8 cellular contexts compared by ENCODE assay signal in genomic region chr12:132955094-132955932, GRCh38. TPM values are rescaled to one million over a fixed set of nuclear protein-coding genes. Genes with fewer than 3 reads are reported as not detected.
A peak's percentile ranks its signal among the peaks of the same experiment; 100 is the strongest.
DNase-seq lines count a peak whose midpoint lies in the region; ATAC-seq, FAIRE-seq and TF ChIP-seq lines count a peak whose summit lies in the region.

No MANE protein-coding gene starts in this region.

- H3K27me3 ChIP-seq in A673 (replicated peaks; ENCODE audit: insufficient read depth, low read depth, low read length, poor library complexity) (no peaks in the 10 kb centered on the region), GM12878 (replicated peaks in 1 of 2; ENCODE audit: control insufficient read depth in 2 of 2, insufficient read depth in 2 of 2, low read length in 1 of 2) (no peaks in the 10 kb centered on the region), iPS DF 6.9 (ENCODE audit: control insufficient read depth, insufficient read depth, low read length) (no peaks in the 10 kb centered on the region), rectal smooth muscle tissue (ENCODE audit: control insufficient read depth, insufficient read depth, low read length) (no peaks in the 10 kb centered on the region)

- intact Hi-C loops in A673 (cut with micrococcal nuclease; ENCODE audit: unreplicated experiment), result no loop called here
- intact Hi-C loops in GM12878 (cut with micrococcal nuclease; ENCODE audit: unreplicated experiment), result no loop called here

- peak overlapping the region; percentile 93 for H3K27ac ChIP-seq in A673 (ENCODE audit: low read depth, low read length, poor library complexity, severe bottlenecking)
- H3K27ac ChIP-seq in GM12878 (ENCODE audit: control insufficient read depth, insufficient read depth), result peak overlapping the region; percentile 17
- no peak overlapping the region for H3K27ac ChIP-seq in iPS DF 6.9 (ENCODE audit: low read length)
- H3K27ac ChIP-seq in rectal smooth muscle tissue (ENCODE audit: low read depth, low read length), result peak overlapping the region; percentile 92

- H3K4me2 ChIP-seq in GM12878 (ENCODE audit: control insufficient read depth, insufficient read depth), result peak overlapping the region; percentile 89

- SMC1A ChIA-PET in GM12878 (lab: Charles Lee; ENCODE audit: uncharacterized antibody, unreplicated experiment), result no interaction called here

- TF ChIP-seq EP300 in GM12878 (IDR thresholded peaks at IDR 0.05; ENCODE audit: borderline replicate concordance in 1 of 2, control insufficient read depth in 1 of 2, low read depth in 2 of 2, low read length in 2 of 2), result no peak

- ATAC-seq in HG02840 (IDR thresholded peaks at IDR 0.05; ENCODE audit: low FRiP score, unreplicated experiment) (peak; percentile 23), GM12878 (peak; percentile 78)

- TF ChIP-seq CTCF in A673 (conservative IDR thresholded peaks at IDR 0.05; ENCODE audit: low read depth, low read length) (no peak), GM12878 (IDR thresholded peaks at IDR 0.05 in 2 of 3, conservative IDR thresholded peaks at IDR 0.05 in 1 of 3; ENCODE audit: control insufficient read depth in 2 of 3, extremely low read depth in 1 of 3, insufficient read depth in 1 of 3, low read depth in 3 of 3, low read length in 3 of 3) (peak in 2 of 3 experiments; percentile 5 to 28; a peak in 1 of 6 replicates)

- H3K9ac ChIP-seq in GM12878 (ENCODE audit: control insufficient read depth, insufficient read depth, low read length) (peak overlapping the region; percentile 71), rectal smooth muscle tissue (ENCODE audit: low read length) (peak overlapping the region; percentile 3)

- H3K9me3 ChIP-seq in A673 (ENCODE audit: low read depth, low read length, poor library complexity, severe bottlenecking), result peaks cover 28% of the 10 kb centered on the region
- peaks cover 23% of the 10 kb centered on the region for H3K9me3 ChIP-seq in GM12878 (replicated peaks; ENCODE audit: control insufficient read depth, insufficient read depth, low read length)
- peaks cover 17% of the 10 kb centered on the region for H3K9me3 ChIP-seq in iPS DF 6.9 (ENCODE audit: control insufficient read depth, insufficient read depth, low read length)

- no peaks in the 10 kb centered on the region for H3K4me1 ChIP-seq in A673 (ENCODE audit: insufficient read depth, low read length, poor library complexity, severe bottlenecking)
- H3K4me1 ChIP-seq in GM12878 (ENCODE audit: control insufficient read depth, insufficient read depth, low read length), result no peaks in the 10 kb centered on the region; the same call in 1 of the 2 replicates
- H3K4me1 ChIP-seq in iPS DF 6.9 (ENCODE audit: control insufficient read depth, insufficient read depth, low read length), result 0 out of 2 replicates have a peak, but pooled peaks cover 1% of the 10 kb centered on the region
- H3K4me1 ChIP-seq in rectal smooth muscle tissue (ENCODE audit: control insufficient read depth, insufficient read depth, low read length), result peaks cover 3% of the 10 kb centered on the region

- RAD21 ChIA-PET in GM12878 (lab: Charles Lee; ENCODE audit: unreplicated experiment), result interaction anchor here (0.6 to 1.2 kb wide), 3 partner anchors 32 to 125 kb away, joined by 3 read pairs; no protein-coding TSS in a partner anchor

- no peaks in the 10 kb centered on the region for H4K20me1 ChIP-seq in GM12878 (ENCODE audit: control insufficient read depth, insufficient read depth)

- WGBS in GM12878 (ENCODE audit: insufficient coverage, insufficient replicate concordance, low lambda C conversion rate, missing lambda C conversion rate), result 51% methylated on average over 31 of the region's 32 CpGs
- WGBS in iPS DF 6.9 (ENCODE audit: insufficient coverage, insufficient read length), result 100% methylated on average over 3 of the region's 32 CpGs

- in situ Hi-C loops in GM12878 (cut with MboI), result no loop called here

- H3K79me2 ChIP-seq in GM12878 (ENCODE audit: control insufficient read depth, insufficient read depth, low read length), result peaks cover 5% of the 10 kb centered on the region

- POLR2A ChIA-PET in A673 (lab: Charles Lee; ENCODE audit: low non-redundant PET) (no interaction called here), GM12878 (lab: Charles Lee) (interaction anchor here (1.4 to 1.6 kb wide), 2 partner anchors 31 to 226 kb away, joined by 4 read pairs; partner anchors contain the start of genes ZNF26 and ZNF268)

- TF ChIP-seq RAD21 in GM12878 (IDR thresholded peaks at IDR 0.05; ENCODE audit: insufficient read depth, low read depth, low read length), result no peak

- FAIRE-seq in GM12878 (lab: Jason Lieb, UNC), result no peak

- peak overlapping the region; percentile 75 for H2AFZ ChIP-seq in GM12878 (ENCODE audit: control insufficient read depth, low read depth, low read length)

- TF ChIP-seq POLR2A in GM12878 (IDR thresholded peaks at IDR 0.05; ENCODE audit: low read depth, low read length), result 0 out of 2 replicates have a peak, but pooled peaks have one; percentile 18

- TSS peak; percentile 82 for BruUV-seq in A673 (replicated peaks; lab: Mats Ljungman, UMichigan)
- BruUV-seq in GM12878 (replicated peaks; lab: Mats Ljungman, UMichigan), result TSS peak; percentile 86

- H3K36me3 ChIP-seq in A673 (ENCODE audit: insufficient read depth, low read length, poor library complexity, severe bottlenecking) (no peaks in the 10 kb centered on the region), GM12878 (ENCODE audit: control insufficient read depth in 2 of 2, insufficient read depth in 2 of 2, low read length in 1 of 2) (no peaks in the 10 kb centered on the region), iPS DF 6.9 (ENCODE audit: control insufficient read depth, insufficient read depth, low read length) (peaks cover 5% of the 10 kb centered on the region; the same call in 1 of the 2 replicates), rectal smooth muscle tissue (ENCODE audit: control insufficient read depth, insufficient read depth, low read length) (peaks cover 2% of the 10 kb centered on the region)

- CTCF ChIA-PET in A673 (lab: Charles Lee), result no interaction called here
- CTCF ChIA-PET in GM12878 (lab: Yijun Ruan, JAX), result no interaction called here

- H3K4me3 ChIP-seq in A673 (ENCODE audit: low read depth, low read length, poor library complexity, severe bottlenecking) (peak overlapping the region; percentile 71), GM12878 (peak overlapping the region; percentile 86), iPS DF 6.9 (ENCODE audit: low read length) (peak overlapping the region; percentile 58; the same call in 1 of the 2 replicates), rectal smooth muscle tissue (ENCODE audit: low read length) (peak overlapping the region; percentile 69)

- DNase-seq in A673 (ENCODE audit: low spot score) (peak; percentile 46), GM04504 (ENCODE audit: low read depth) (peak; percentile 23), NCI-H2227 treated with DMSO at 0.1 percent for 48 hours (lab: John Stamatoyannopoulos, UW) (peak; percentile 14), GM12878 (ENCODE audit: low read depth, low spot score) (no peak), iPS DF 6.9 (ENCODE audit: low read depth, low spot score) (no peak), NCI-H187 treated with DMSO at 0.1 percent for 48 hours (lab: John Stamatoyannopoulos, UW) (no peak)

TF ChIP-seq in GM12878, 131 proteins besides CTCF, POLR2A, EP300 and RAD21 (continues in another document):
- TF ChIP-seq HDAC2 (IDR thresholded peaks at IDR 0.05) (no peak), SMARCA5 (IDR thresholded peaks at IDR 0.05) (no peak), FOXM1 (IDR thresholded peaks at IDR 0.05; ENCODE audit: low read depth, low read length) (no peak), IKZF2 (IDR thresholded peaks at IDR 0.05) (0 out of 4 replicates have a peak, but pooled peaks of 1 of the 2 experiments have one; percentile 14), HDGF (IDR thresholded peaks at IDR 0.05) (no peak), CBX5 (IDR thresholded peaks at IDR 0.05; ENCODE audit: low read depth) (no peak), LARP7 (IDR thresholded peaks at IDR 0.05) (0 out of 2 replicates have a peak, but pooled peaks have one; percentile 16)

RNA-seq across cellular contexts. Expression of gene ZNF605, which starts 0.8 kb away (rescaled TPM):
- 12.9 and 13.0 TPM in 2 replicates for total RNA-seq in A673 (2021)
- 61.2 and 76.3 TPM in 2 replicates for total RNA-seq in GM12878 (2013; cell fraction: nucleolus; rRNA removed)
- 2.9 and 3.1 TPM in 2 replicates for total RNA-seq in GM12878 (2014; rRNA removed)
- 3.8 and 5.4 TPM in 2 replicates for total RNA-seq in GM12878 (2014; rRNA removed; fragmentation: Illumina TruSeq; extraction: Trizol)
- 3.6 and 3.8 TPM in 2 replicates for total RNA-seq in GM12878 (2021)
- 2.5 TPM for polyA plus RNA-seq in GM12878 (2011; ENCODE audit: low read depth)
- 4.8 and 10.1 TPM in 2 replicates for polyA plus RNA-seq in GM12878 (2011; rRNA removed)
- polyA plus RNA-seq in GM12878 (2011; cell fraction: cytosol; rRNA removed), result 0.93 and 1.2 TPM in 2 replicates
- 9.0 and 12.3 TPM in 2 replicates for polyA plus RNA-seq in GM12878 (2011; cell fraction: nucleus; rRNA removed)
- polyA plus RNA-seq in GM12878 (2012), result 2.3 and 3.4 TPM in 2 replicates
- 3.3 and 3.7 TPM in 2 replicates for polyA plus RNA-seq in GM12878 (2014; fragmentation: Illumina TruSeq; extraction: Trizol)
- 1 to 10 TPM in 1 of 2 experiments, under 1 TPM in 1; 0.95 to 1.3 TPM for polyA plus RNA-seq in GM12878 (2014; fragmentation: Nextera tagmentation; extraction: Ambion mirVana)
- polyA plus RNA-seq in GM12878 (2014; rRNA removed), result 2.0 and 2.1 TPM in 2 replicates
- polyA plus RNA-seq in GM12878 (2016; fragmentation: Nextera tagmentation; extraction: Ambion mirVana), result 1 to 10 TPM; 1.5 to 1.6 TPM
- polyA minus RNA-seq in GM12878 (2011; rRNA and poly(A)+ RNA removed), result 2.4 and 3.0 TPM in 2 replicates
- polyA minus RNA-seq in GM12878 (2011; cell fraction: cytosol; rRNA and poly(A)+ RNA removed), result 1.2 and 1.9 TPM in 2 replicates
- polyA minus RNA-seq in GM12878 (2011; cell fraction: nucleus; rRNA and poly(A)+ RNA removed), result 2.8 and 6.3 TPM in 2 replicates

RNA-seq across cellular contexts. Expression of gene ZNF26, which starts 30.9 kb away (rescaled TPM):
- 16.0 and 17.1 TPM in 2 replicates for total RNA-seq in A673 (2021)
- total RNA-seq in GM12878 (2013; cell fraction: nucleolus; rRNA removed), result 131 and 152 TPM in 2 replicates
- total RNA-seq in GM12878 (2014; rRNA removed), result 7.2 and 17.1 TPM in 2 replicates
- 8.6 and 9.1 TPM in 2 replicates for total RNA-seq in GM12878 (2014; rRNA removed; fragmentation: Illumina TruSeq; extraction: Trizol)
- total RNA-seq in GM12878 (2021), result 13.4 and 14.1 TPM in 2 replicates
- 5.1 TPM for polyA plus RNA-seq in GM12878 (2011; ENCODE audit: low read depth)
- 11.0 and 16.5 TPM in 2 replicates for polyA plus RNA-seq in GM12878 (2011; rRNA removed)
- 11.5 and 19.2 TPM in 2 replicates for polyA plus RNA-seq in GM12878 (2011; cell fraction: cytosol; rRNA removed)
- 31.9 and 39.0 TPM in 2 replicates for polyA plus RNA-seq in GM12878 (2011; cell fraction: nucleus; rRNA removed)
- polyA plus RNA-seq in GM12878 (2012), result 9.8 and 9.9 TPM in 2 replicates
- polyA plus RNA-seq in GM12878 (2014; fragmentation: Illumina TruSeq; extraction: Trizol), result 5.7 and 7.4 TPM in 2 replicates
- polyA plus RNA-seq in GM12878 (2014; fragmentation: Nextera tagmentation; extraction: Ambion mirVana), result 1 to 10 TPM in 1 of 2 experiments, under 1 TPM in 1; 1.00 to 1.4 TPM
- 15.4 and 17.1 TPM in 2 replicates for polyA plus RNA-seq in GM12878 (2014; rRNA removed)
- polyA plus RNA-seq in GM12878 (2016; fragmentation: Nextera tagmentation; extraction: Ambion mirVana), result 10 to 100 TPM in 1 of 2 experiments, 1 to 10 TPM in 1; 9.9 to 11.5 TPM
- 12.9 and 25.5 TPM in 2 replicates for polyA minus RNA-seq in GM12878 (2011; rRNA and poly(A)+ RNA removed)
- 9.7 and 16.6 TPM in 2 replicates for polyA minus RNA-seq in GM12878 (2011; cell fraction: cytosol; rRNA and poly(A)+ RNA removed)
- 27.2 and 44.2 TPM in 2 replicates for polyA minus RNA-seq in GM12878 (2011; cell fraction: nucleus; rRNA and poly(A)+ RNA removed)

Comparison
In these comparisons a context has a peak if more than half of its experiments do, and no peak if none do; other contexts are left out.
1. DNase-seq: peak in A673 (single experiment), GM04504 (single experiment) and NCI-H2227 treated with DMSO at 0.1 percent for 48 hours (single experiment); none in GM12878 (single experiment), iPS DF 6.9 (single experiment) and NCI-H187 treated with DMSO at 0.1 percent for 48 hours (single experiment).
2. Peak in every context shown above with its lines, with median percentiles within 50 percentile points of each other: H3K4me3 ChIP-seq.